Comparison of ENCODE assay signal across 26 cellular contexts in genomic region chr18:68455229-68455603, GRCh38.
"Had no signal": no experiment of that assay in that cellular context is flagged by ENCODE, and none has a peak within 500 bp of the region (broad histone marks: within the 10 kb centered on the region; RNA-seq: fewer than 3 reads in every experiment).

No MANE protein-coding gene starts in this region.

- H3K4me3 ChIP-seq: ascending aorta, colonic mucosa, esophagus squamous epithelium, heart left ventricle had no signal

- DNase-seq: activated CD4-positive, alpha-beta memory T cell treated with anti-CD3 and anti-CD28 coated beads for 36 hours; activated CD4-positive, alpha-beta T cell treated with anti-CD3 and anti-CD28 coated beads for 36 hours; activated CD4-positive, alpha-beta T cell treated with anti-CD3 and anti-CD28 coated beads, Interleukin-2, amount 10 ng/mL, durations not matched to agents 24 days and 14 days; activated CD4-positive, CD25-positive, alpha-beta regulatory T cell; activated CD4-positive, CD25-positive, alpha-beta regulatory T cell treated with anti-CD3 and anti-CD28 coated beads, Interleukin-2, amount 50 U/mL, for 72 hours; activated CD8-positive, alpha-beta memory T cell treated with anti-CD3 and anti-CD28 coated beads, Interleukin-2, amount 10 ng/mL, durations not matched to agents 7 days and 5 days; activated CD8-positive, alpha-beta memory T cell treated with anti-CD3 and anti-CD28 coated beads, Interleukin-2, amount 50 U/mL, for 4 hours; activated CD8-positive, alpha-beta T cell treated with anti-CD3 and anti-CD28 coated beads, Interleukin-2, amount 10 ng/mL, durations not matched to agents 7 days and 5 days; activated gamma-delta T cell; activated naive CD4-positive, alpha-beta T cell; activated naive CD4-positive, alpha-beta T cell treated with anti-CD3 and anti-CD28 coated beads, Interleukin-2, amount 10 ng/mL, durations not matched to agents 7 days and 5 days; activated naive CD8-positive, alpha-beta T cell treated with anti-CD3 and anti-CD28 coated beads, Interleukin-2, amount 10 ng/mL, durations not matched to agents 7 days and 5 days; activated T-cell treated with anti-CD3 and anti-CD28 coated beads, Interleukin-2, amount 50 U/mL, for 24 hours; activated T-cell treated with anti-CD3 and anti-CD28 coated beads, Interleukin-2, amount 50 U/mL, for 72 hours; caudate nucleus; colonic mucosa; effector CD8-positive, alpha-beta T cell; esophagus squamous epithelium; glutamatergic neuron; T-helper 1 cell; T-helper 17 cell; T1000 had no signal

- H3K36me3 ChIP-seq: ascending aorta, colonic mucosa, esophagus squamous epithelium, heart left ventricle had no signal

- H3K27me3 ChIP-seq: ascending aorta, colonic mucosa, esophagus squamous epithelium, heart left ventricle had no signal

- H3K27ac ChIP-seq: ascending aorta, colonic mucosa, epithelial cell of prostate, esophagus squamous epithelium had no signal

- H3K4me1 ChIP-seq: ascending aorta, colonic mucosa, esophagus squamous epithelium, heart left ventricle had no signal

- H3K9me3 ChIP-seq: ascending aorta, colonic mucosa, esophagus squamous epithelium had no signal

- ATAC-seq: activated CD4-positive, alpha-beta T cell treated with anti-CD3 and anti-CD28 coated beads for 36 hours; activated CD8-positive, alpha-beta memory T cell treated with anti-CD3 and anti-CD28 coated beads, Interleukin-2, amount 10 ng/mL, durations not matched to agents 7 days and 5 days; activated CD8-positive, alpha-beta T cell treated with anti-CD3 and anti-CD28 coated beads, Interleukin-2, amount 10 ng/mL, durations not matched to agents 7 days and 5 days; activated naive CD4-positive, alpha-beta T cell treated with anti-CD3 and anti-CD28 coated beads, Interleukin-2, amount 50 U/mL, for 72 hours; activated T-cell treated with anti-CD3 and anti-CD28 coated beads, Interleukin-2, amount 50 U/mL, for 72 hours; T-helper 17 cell had no signal
